In genomic region chr9:137734181-137734580, GRCh38 we compare ENCODE assay signal across 1 cellular context.
TF ChIP-seq lines count a peak whose summit lies in the region.

No MANE protein-coding gene starts in this region.

TF ChIP-seq in GM12878, 131 proteins besides CTCF, POLR2A, EP300 and RAD21 (continued from another document):
- TF ChIP-seq, protein P1, sequence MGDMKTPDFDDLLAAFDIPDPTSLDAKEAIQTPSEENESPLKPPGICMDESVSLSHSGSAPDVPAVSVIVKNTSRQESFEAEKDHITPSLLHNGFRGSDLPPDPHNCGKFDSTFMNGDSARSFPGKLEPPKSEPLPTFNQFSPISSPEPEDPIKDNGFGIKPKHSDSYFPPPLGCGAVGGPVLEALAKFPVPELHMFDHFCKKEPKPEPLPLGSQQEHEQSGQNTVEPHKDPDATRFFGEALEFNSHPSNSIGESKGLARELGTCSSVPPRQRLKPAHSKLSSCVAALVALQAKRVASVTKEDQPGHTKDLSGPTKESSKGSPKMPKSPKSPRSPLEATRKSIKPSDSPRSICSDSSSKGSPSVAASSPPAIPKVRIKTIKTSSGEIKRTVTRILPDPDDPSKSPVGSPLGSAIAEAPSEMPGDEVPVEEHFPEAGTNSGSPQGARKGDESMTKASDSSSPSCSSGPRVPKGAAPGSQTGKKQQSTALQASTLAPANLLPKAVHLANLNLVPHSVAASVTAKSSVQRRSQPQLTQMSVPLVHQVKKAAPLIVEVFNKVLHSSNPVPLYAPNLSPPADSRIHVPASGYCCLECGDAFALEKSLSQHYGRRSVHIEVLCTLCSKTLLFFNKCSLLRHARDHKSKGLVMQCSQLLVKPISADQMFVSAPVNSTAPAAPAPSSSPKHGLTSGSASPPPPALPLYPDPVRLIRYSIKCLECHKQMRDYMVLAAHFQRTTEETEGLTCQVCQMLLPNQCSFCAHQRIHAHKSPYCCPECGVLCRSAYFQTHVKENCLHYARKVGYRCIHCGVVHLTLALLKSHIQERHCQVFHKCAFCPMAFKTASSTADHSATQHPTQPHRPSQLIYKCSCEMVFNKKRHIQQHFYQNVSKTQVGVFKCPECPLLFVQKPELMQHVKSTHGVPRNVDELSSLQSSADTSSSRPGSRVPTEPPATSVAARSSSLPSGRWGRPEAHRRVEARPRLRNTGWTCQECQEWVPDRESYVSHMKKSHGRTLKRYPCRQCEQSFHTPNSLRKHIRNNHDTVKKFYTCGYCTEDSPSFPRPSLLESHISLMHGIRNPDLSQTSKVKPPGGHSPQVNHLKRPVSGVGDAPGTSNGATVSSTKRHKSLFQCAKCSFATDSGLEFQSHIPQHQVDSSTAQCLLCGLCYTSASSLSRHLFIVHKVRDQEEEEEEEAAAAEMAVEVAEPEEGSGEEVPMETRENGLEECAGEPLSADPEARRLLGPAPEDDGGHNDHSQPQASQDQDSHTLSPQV (IDR thresholded peaks at IDR 0.05) = no peak
- TF ChIP-seq MEF2B (IDR thresholded peaks at IDR 0.05; ENCODE audit: partially characterized antibody, poor library complexity, severe bottlenecking) (no peak), MTA2 (IDR thresholded peaks at IDR 0.05; ENCODE audit: low read depth) (no peak), TBL1XR1 (IDR thresholded peaks at IDR 0.05; ENCODE audit: low read depth, low read length) (no peak), MYC (IDR thresholded peaks at IDR 0.05; ENCODE audit: insufficient read depth, insufficient read length, insufficient replicate concordance, low read length, severe bottlenecking) (no peak), YBX1 (IDR thresholded peaks at IDR 0.05) (no peak), SKIL (IDR thresholded peaks at IDR 0.05; ENCODE audit: low read depth, poor library complexity, severe bottlenecking) (peak; percentile 39), DPF2 (IDR thresholded peaks at IDR 0.05) (no peak), ZBED1 (IDR thresholded peaks at IDR 0.05; ENCODE audit: borderline replicate concordance) (no peak), MXI1 (IDR thresholded peaks at IDR 0.05; ENCODE audit: low read depth, low read length) (no peak), BCLAF1 (IDR thresholded peaks at IDR 0.05) (no peak), SRF (IDR thresholded peaks at IDR 0.05; ENCODE audit: low read depth in 2 of 2, low read length in 2 of 2) (no peak), CHD4 (IDR thresholded peaks at IDR 0.05) (no peak), NR2F1 (conservative IDR thresholded peaks at IDR 0.05) (no peak), FOS (IDR thresholded peaks at IDR 0.05; ENCODE audit: borderline replicate concordance, extremely low read depth, insufficient read length) (no peak)
